Comparison of ENCODE assay signal across 14 cellular contexts in the genomic region with DNA sequence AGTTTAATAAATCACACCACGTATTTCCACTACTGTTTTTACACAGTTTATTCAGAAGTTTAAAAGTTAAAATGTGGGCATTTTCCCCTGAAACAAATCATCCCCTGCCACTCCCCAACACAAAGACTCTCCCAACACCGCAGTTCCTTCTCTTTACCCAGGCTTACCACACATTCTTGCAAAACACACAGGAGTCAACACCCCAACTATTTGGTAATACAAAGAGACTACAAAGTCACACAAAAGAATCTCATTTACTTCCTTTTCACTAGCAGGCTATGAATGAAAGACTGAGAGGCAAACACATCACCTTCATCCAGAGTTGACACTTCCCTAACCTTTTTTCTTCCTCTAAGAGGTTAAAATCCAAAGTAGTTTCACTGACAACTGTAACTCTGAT. TPM values are rescaled to one million over a fixed set of nuclear protein-coding genes. Genes with fewer than 3 reads are reported as not detected.
DNase-seq lines count a peak whose midpoint lies in the region; TF ChIP-seq lines count a peak whose summit lies in the region.
"Had no signal": no experiment of that assay in that cellular context is flagged by ENCODE, and none has a peak within 500 bp of the region (broad histone marks: within the 10 kb centered on the region; RNA-seq: fewer than 3 reads in every experiment).

No MANE protein-coding gene starts in this region.

- H3K4me1 Mint-ChIP-seq in activated CD4-positive, alpha-beta T cell treated with anti-CD3 and anti-CD28 coated beads, Interleukin-2, amount 10 ng/mL, durations not matched to agents 24 days and 14 days = peaks cover 14% of the 10 kb centered on the region

- H4K91ac ChIP-seq in neuronal stem cell (ENCODE audit: low read depth, low read length, poor library complexity) = no peak overlapping the region

- intact Hi-C loops in activated CD4-positive, alpha-beta T cell treated with anti-CD3 and anti-CD28 coated beads, Interleukin-2, amount 10 ng/mL, durations not matched to agents 24 days and 14 days (cut with micrococcal nuclease) = no loop called here
- intact Hi-C loops in PC-9 (cut with micrococcal nuclease; ENCODE audit: unreplicated experiment) = loop anchor here (5.0 kb wide), 1 partner anchor 72 kb away; no protein-coding TSS in a partner anchor

- no peaks in the 10 kb centered on the region; the same call in 1 of the 2 replicates for H4K20me1 ChIP-seq in PC-9 (ENCODE audit: insufficient read depth)

- H3K4me3 Mint-ChIP-seq in activated CD4-positive, alpha-beta T cell treated with anti-CD3 and anti-CD28 coated beads, Interleukin-2, amount 10 ng/mL, durations not matched to agents 24 days and 14 days = no peak overlapping the region

- BruUV-seq in PC-9 (replicated peaks; lab: Mats Ljungman, UMichigan) = no TSS peak

- H3K18ac ChIP-seq in neuronal stem cell (ENCODE audit: low read length) = no peak overlapping the region

- no peak overlapping the region for H3K9ac ChIP-seq in neuronal stem cell (ENCODE audit: low read depth, low read length, poor library complexity)

- H3K79me1 ChIP-seq in neuronal stem cell (ENCODE audit: low read depth, low read length) = peaks cover 2% of the 10 kb centered on the region

- H3K27me3 ChIP-seq in PC-9 (ENCODE audit: insufficient read depth, low read depth) = no peaks in the 10 kb centered on the region
- H3K27me3 ChIP-seq in ectodermal cell (ENCODE audit: control insufficient read depth, insufficient read depth, low read length, poor library complexity, severe bottlenecking) = no peaks in the 10 kb centered on the region
- H3K27me3 ChIP-seq in neuronal stem cell (ENCODE audit: control insufficient read depth in 3 of 3, insufficient read depth in 3 of 3, low read depth in 1 of 3, low read length in 3 of 3) = no peaks in the 10 kb centered on the region

- no peak overlapping the region for H2AK5ac ChIP-seq in neuronal stem cell (ENCODE audit: low read depth, low read length)

- no peak overlapping the region for H2AFZ ChIP-seq in PC-9
- H2AFZ ChIP-seq in neuronal stem cell (ENCODE audit: low read length) = no peak overlapping the region

- H3K4me3 ChIP-seq in PC-9 = no peak overlapping the region
- no peak overlapping the region for H3K4me3 ChIP-seq in ectodermal cell (ENCODE audit: insufficient read depth, low read depth, low read length)
- H3K4me3 ChIP-seq in neuronal stem cell (ENCODE audit: low read length in 2 of 2) = no peak overlapping the region

- H3K27me3 Mint-ChIP-seq in activated CD4-positive, alpha-beta T cell treated with anti-CD3 and anti-CD28 coated beads, Interleukin-2, amount 10 ng/mL, durations not matched to agents 24 days and 14 days = no peaks in the 10 kb centered on the region

- H2BK12ac ChIP-seq in neuronal stem cell (ENCODE audit: low read length) = no peak overlapping the region

- H3K4me2 ChIP-seq in PC-9 (peak overlapping the region; percentile 2), neuronal stem cell (ENCODE audit: insufficient read depth, low read length, poor library complexity, severe bottlenecking) (no peak overlapping the region)

- peaks cover 39% of the 10 kb centered on the region for H3F3A ChIP-seq in PC-9 (ENCODE audit: insufficient read depth, low read depth)

- H3K14ac ChIP-seq in neuronal stem cell (ENCODE audit: low read length) = no peak overlapping the region

- POLR2A ChIA-PET in PC-9 (lab: Charles Lee; ENCODE audit: unreplicated experiment) = interaction anchor here (0.5 kb wide), 1 partner anchor 314 kb away, joined by 3 read pairs; no protein-coding TSS in a partner anchor

- H3K9me3 ChIP-seq in PC-9 (ENCODE audit: insufficient read depth, low read depth) (no peaks in the 10 kb centered on the region), ectodermal cell (ENCODE audit: control insufficient read depth, low read length) (no peaks in the 10 kb centered on the region), neuronal stem cell (replicated peaks in 1 of 2; ENCODE audit: control insufficient read depth in 2 of 2, insufficient read depth in 1 of 2, low read depth in 1 of 2, low read length in 2 of 2) (no peaks in the 10 kb centered on the region)

- WGBS in ectodermal cell, 2 experiments = 54 to 60% methylated on average over 2 of the region's 2 CpGs
- no CpG with 5 or more reads among the region's 2 CpGs for WGBS in neuronal stem cell (ENCODE audit: extremely low coverage in 2 of 2, insufficient read length in 2 of 2, insufficient replicate concordance in 1 of 2), 2 donors

- TF ChIP-seq CTCF in PC-9 (conservative IDR thresholded peaks at IDR 0.05) = no peak

- CTCF ChIA-PET in PC-9 (lab: Charles Lee) = no interaction called here

- H3K36me3 ChIP-seq in PC-9 (ENCODE audit: low read depth) (peaks cover 19% of the 10 kb centered on the region), ectodermal cell (ENCODE audit: control insufficient read depth, insufficient read depth, low read length) (peaks cover 17% of the 10 kb centered on the region), neuronal stem cell (replicated peaks in 1 of 2; ENCODE audit: control insufficient read depth in 2 of 2, insufficient read depth in 2 of 2, low read length in 2 of 2) (peaks cover 13 to 80% of the 10 kb centered on the region in 2 donors)

- DNase-seq in activated CD4-positive, alpha-beta T cell treated with anti-CD3 and anti-CD28 coated beads, Interleukin-2, amount 10 ng/mL, durations not matched to agents 24 days and 14 days = no peak
- no peak for DNase-seq in activated CD4-positive, alpha-beta T cell treated with anti-CD3 and anti-CD28 coated beads for 1 hour
- DNase-seq in PC-9 = peak in 1 of 2 experiments; percentile 83
- peak; percentile 29 for DNase-seq in neuronal stem cell (ENCODE audit: low spot score)
- DNase-seq in retina = no peak
- DNase-seq in SW 1271 (lab: John Stamatoyannopoulos, UW) = no peak
- DNase-seq in medulla oblongata (ENCODE audit: extremely low spot score) = no peak
- DNase-seq: activated CD4-positive, alpha-beta T cell treated with anti-CD3 and anti-CD28 coated beads for 4 hours; GDM1; midbrain; NCI-H1436 treated with DMSO at 0.1 percent for 48 hours had no signal

- H3K79me2 ChIP-seq in PC-9 (ENCODE audit: low read depth) = no peaks in the 10 kb centered on the region

- H3K9me3 Mint-ChIP-seq in activated CD4-positive, alpha-beta T cell treated with anti-CD3 and anti-CD28 coated beads, Interleukin-2, amount 10 ng/mL, durations not matched to agents 24 days and 14 days = no peaks in the 10 kb centered on the region

- no peak overlapping the region for H2BK15ac ChIP-seq in neuronal stem cell (ENCODE audit: low read length)

- peak overlapping the region; percentile 20 for H3K27ac ChIP-seq in PC-9
- peak overlapping the region; percentile 48 for H3K27ac ChIP-seq in ectodermal cell (ENCODE audit: insufficient read depth, low read depth, low read length, poor library complexity, severe bottlenecking)
- H3K27ac ChIP-seq in neuronal stem cell (replicated peaks; ENCODE audit: low read length) = no peak overlapping the region

- H3K9me2 ChIP-seq in PC-9 (ENCODE audit: insufficient read depth) = no peaks in the 10 kb centered on the region

- no peak overlapping the region for H3K4ac ChIP-seq in neuronal stem cell (ENCODE audit: low read length)

- peaks cover 64% of the 10 kb centered on the region for H3K36me3 Mint-ChIP-seq in activated CD4-positive, alpha-beta T cell treated with anti-CD3 and anti-CD28 coated beads, Interleukin-2, amount 10 ng/mL, durations not matched to agents 24 days and 14 days (ENCODE audit: low read depth)

- H2BK5ac ChIP-seq in neuronal stem cell (ENCODE audit: low read length) = no peak overlapping the region

- peak overlapping the region; percentile 54 for H3K27ac Mint-ChIP-seq in activated CD4-positive, alpha-beta T cell treated with anti-CD3 and anti-CD28 coated beads, Interleukin-2, amount 10 ng/mL, durations not matched to agents 24 days and 14 days

- no peak overlapping the region for H3K23ac ChIP-seq in neuronal stem cell (ENCODE audit: low read depth, low read length, poor library complexity)

- peaks cover 18% of the 10 kb centered on the region for H3K4me1 ChIP-seq in PC-9 (replicated peaks; ENCODE audit: insufficient read depth)
- peaks cover 7% of the 10 kb centered on the region for H3K4me1 ChIP-seq in ectodermal cell (ENCODE audit: control insufficient read depth, insufficient read depth, low read length)
- peaks cover 12 to 18% of the 10 kb centered on the region in 2 donors for H3K4me1 ChIP-seq in neuronal stem cell (ENCODE audit: control insufficient read depth in 2 of 2, insufficient read depth in 1 of 2, low read depth in 1 of 2, low read length in 2 of 2)

- H4K8ac ChIP-seq in neuronal stem cell (ENCODE audit: low read depth, low read length) = no peak overlapping the region

- H2BK120ac ChIP-seq in neuronal stem cell (ENCODE audit: low read depth, low read length) = no peak overlapping the region

RNA-seq across cellular contexts. Expression of a gene that starts 51.1 kb away (rescaled TPM):
- 62.2 and 62.4 TPM in 2 replicates for total RNA-seq in activated CD4-positive, alpha-beta T cell treated with anti-CD3 and anti-CD28 coated beads, Interleukin-2, amount 10 ng/mL, durations not matched to agents 24 days and 14 days
- total RNA-seq in PC-9 (2021) = 34.2 and 42.5 TPM in 2 replicates
- 37.4 TPM for polyA plus RNA-seq in ectodermal cell (2013, experiment 1 of 4)
- 42.6 TPM for polyA plus RNA-seq in ectodermal cell (2013, experiment 2 of 4)
- polyA plus RNA-seq in ectodermal cell (2013, experiment 3 of 4) = 32.9 TPM
- 38.3 TPM for polyA plus RNA-seq in ectodermal cell (2013, experiment 4 of 4)
- polyA plus RNA-seq in neuronal stem cell (2013, experiment 1 of 2) = 26.1 TPM
- 26.9 TPM for polyA plus RNA-seq in neuronal stem cell (2013, experiment 2 of 2)

RNA-seq across cellular contexts. Expression of a gene that starts 51.2 kb away (rescaled TPM):
- total RNA-seq in activated CD4-positive, alpha-beta T cell treated with anti-CD3 and anti-CD28 coated beads, Interleukin-2, amount 10 ng/mL, durations not matched to agents 24 days and 14 days = 0.09 and 0.30 TPM in 2 replicates
- not detected in 2 replicates for total RNA-seq in PC-9 (2021)
- not detected for polyA plus RNA-seq in ectodermal cell (2013, experiment 1 of 4)
- not detected for polyA plus RNA-seq in ectodermal cell (2013, experiment 2 of 4)
- not detected for polyA plus RNA-seq in ectodermal cell (2013, experiment 3 of 4)
- not detected for polyA plus RNA-seq in ectodermal cell (2013, experiment 4 of 4)
- polyA plus RNA-seq in neuronal stem cell (2013, experiment 1 of 2) = 0.13 TPM
- polyA plus RNA-seq in neuronal stem cell (2013, experiment 2 of 2) = 0.14 TPM
- total RNA-seq: A172, skeletal muscle tissue had no signal

RNA-seq across cellular contexts. Expression of a gene that starts 53.4 kb away (rescaled TPM):
- total RNA-seq in activated CD4-positive, alpha-beta T cell treated with anti-CD3 and anti-CD28 coated beads, Interleukin-2, amount 10 ng/mL, durations not matched to agents 24 days and 14 days = 20.7 and 21.5 TPM in 2 replicates
- total RNA-seq in PC-9 (2021) = 45.7 and 53.3 TPM in 2 replicates
- 35.2 TPM for polyA plus RNA-seq in ectodermal cell (2013, experiment 1 of 4)
- polyA plus RNA-seq in ectodermal cell (2013, experiment 2 of 4) = 35.0 TPM
- 25.0 TPM for polyA plus RNA-seq in ectodermal cell (2013, experiment 3 of 4)
- polyA plus RNA-seq in ectodermal cell (2013, experiment 4 of 4) = 29.4 TPM
- 12.3 TPM for polyA plus RNA-seq in neuronal stem cell (2013, experiment 1 of 2)
- polyA plus RNA-seq in neuronal stem cell (2013, experiment 2 of 2) = 12.3 TPM
